In the genomic region with DNA sequence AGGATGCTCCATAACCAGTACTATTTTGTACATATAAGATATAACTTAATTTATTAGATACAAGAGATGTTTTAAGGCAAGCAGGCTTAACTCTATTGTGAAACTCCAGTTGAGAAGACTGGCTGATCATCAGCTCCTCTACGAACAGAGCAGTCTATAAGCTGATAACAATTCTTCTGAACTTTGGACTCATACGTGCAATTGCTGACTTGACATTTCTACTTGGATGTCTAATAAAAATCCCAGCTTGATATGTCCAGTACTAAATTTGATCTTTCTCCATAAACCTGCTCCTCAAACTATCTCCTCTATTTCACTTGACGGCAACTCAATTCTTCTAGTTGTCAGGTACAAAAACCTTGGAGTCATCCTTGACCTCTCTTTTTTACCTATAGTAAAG, we compare ENCODE assay signal across 21 cellular contexts.
"Had no signal": no experiment of that assay in that cellular context is flagged by ENCODE, and none has a peak within 500 bp of the region (broad histone marks: within the 10 kb centered on the region; RNA-seq: fewer than 3 reads in every experiment).

No MANE protein-coding gene starts in this region.

- H3K9ac ChIP-seq: KMS-11, SK-N-SH had no signal

- H3K9me3 ChIP-seq: SK-N-SH had no signal

- H3K27ac ChIP-seq: KMS-11, RWPE1 had no signal

- ATAC-seq: Panc1, PC-3 had no signal

- DNase-seq: Kasumi-1, MM.1S, NCI-H1092 treated with DMSO at 0.1 percent for 48 hours, NCI-H1436, NCI-H187, NCI-H2029, NCI-H2081 treated with DMSO at 0.1 percent for 48 hours, NCI-H2171, NCI-H226, NCI-H446, NCI-H510A, NCI-H524 treated with DMSO at 0.1 percent for 48 hours, NCI-H69, NCI-H774, PC-3, SHP77, SK-N-SH, SW 1271 had no signal

- H3K4me2 ChIP-seq: KMS-11, SK-N-SH had no signal
